In the genomic region with DNA sequence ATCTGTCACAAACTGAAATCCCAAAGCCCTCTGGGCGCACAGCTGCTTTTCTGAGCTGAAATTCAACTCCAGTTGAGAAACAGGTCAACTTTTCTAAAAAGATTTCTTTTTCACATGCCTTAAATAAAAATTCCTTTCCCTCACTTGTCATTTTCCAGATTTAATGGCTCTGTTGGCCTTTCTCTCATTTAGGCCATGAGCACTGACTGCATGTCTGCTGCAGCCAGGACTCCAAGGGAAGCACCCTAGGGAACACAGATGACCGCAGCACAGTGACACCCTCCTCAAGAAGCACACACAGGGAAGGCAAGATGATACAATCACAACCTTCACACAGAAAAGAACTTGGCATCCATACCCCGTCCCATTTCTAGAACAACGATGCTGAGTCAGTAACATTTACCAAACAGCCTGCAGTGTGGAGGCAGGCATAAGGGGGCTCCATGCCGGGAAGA, we compare ENCODE assay signal across 13 cellular contexts. TPM values are rescaled to one million over a fixed set of nuclear protein-coding genes. Genes with fewer than 3 reads are reported as not detected.
DNase-seq lines count a peak whose midpoint lies in the region; ATAC-seq and TF ChIP-seq lines count a peak whose summit lies in the region.
"Had no signal": no experiment of that assay in that cellular context is flagged by ENCODE, and none has a peak within 500 bp of the region (broad histone marks: within the 10 kb centered on the region; RNA-seq: fewer than 3 reads in every experiment).

No MANE protein-coding gene starts in this region.

- H3K4me3 Mint-ChIP-seq in progenitor cell of endocrine pancreas (ENCODE audit: low read depth) (no peak overlapping the region), natural killer cell (no peak overlapping the region)
- H3K4me3 Mint-ChIP-seq: activated naive CD8-positive, alpha-beta T cell treated with anti-CD3 and anti-CD28 coated beads for 36 hours; CD4-positive, CD25-positive, alpha-beta regulatory T cell; naive B cell had no signal

- peak overlapping the region; percentile 83 to 87 for H3K27ac ChIP-seq in ascending aorta

- H3K27me3 Mint-ChIP-seq in progenitor cell of endocrine pancreas (no peaks in the 10 kb centered on the region), natural killer cell (ENCODE audit: low read depth in 2 of 2) (peaks cover 5 to 48% of the 10 kb centered on the region in 2 donors)
- H3K27me3 Mint-ChIP-seq: CD4-positive, CD25-positive, alpha-beta regulatory T cell had no signal

- intact Hi-C loops in ascending aorta (cut with DNase I) (loop anchor here (2.0 kb wide), 1 partner anchor 29 kb away; no protein-coding TSS in a partner anchor), natural killer cell (cut with micrococcal nuclease) (no loop called here)

- no peak for TF ChIP-seq CTCF in BE2C (IDR thresholded peaks at IDR 0.05; ENCODE audit: low read depth, low read length)
- no peak for TF ChIP-seq CTCF in ascending aorta (IDR thresholded peaks at IDR 0.05)
- no peak for TF ChIP-seq CTCF in progenitor cell of endocrine pancreas (IDR thresholded peaks at IDR 0.05; ENCODE audit: unreplicated experiment)
- no peak for TF ChIP-seq CTCF in natural killer cell (IDR thresholded peaks at IDR 0.05)
- no peak for TF ChIP-seq CTCF in GM20000 (IDR thresholded peaks at IDR 0.05; ENCODE audit: extremely low read depth, missing control alignments)

- H3K27ac Mint-ChIP-seq in progenitor cell of endocrine pancreas (peak overlapping the region; percentile 85), natural killer cell (no peak overlapping the region)
- H3K27ac Mint-ChIP-seq: activated naive CD8-positive, alpha-beta T cell treated with anti-CD3 and anti-CD28 coated beads for 36 hours; naive B cell had no signal

- DNase-seq in BE2C (no peak), ascending aorta (ENCODE audit: low spot score in 2 of 2) (peak in 1 of 2 donors; percentile 77), foreskin melanocyte (peak; percentile 31), progenitor cell of endocrine pancreas (ENCODE audit: low spot score, unreplicated experiment) (no peak), natural killer cell (no peak), DMS79 (lab: John Stamatoyannopoulos, UW) (no peak), midbrain (lab: John Stamatoyannopoulos, UW) (no peak), GM20000 (ENCODE audit: low spot score) (no peak)
- DNase-seq: activated CD4-positive, alpha-beta T cell treated with anti-CD3 and anti-CD28 coated beads for 1 hour; activated naive CD8-positive, alpha-beta T cell treated with anti-CD3 and anti-CD28 coated beads for 36 hours; CD4-positive, CD25-positive, alpha-beta regulatory T cell; naive B cell; NCI-H1105 had no signal

- H3K4me1 Mint-ChIP-seq in progenitor cell of endocrine pancreas (ENCODE audit: low read depth) (peaks cover 24% of the 10 kb centered on the region), natural killer cell (peaks cover 21 to 29% of the 10 kb centered on the region in 2 donors)
- H3K4me1 Mint-ChIP-seq: naive B cell had no signal

- ATAC-seq in natural killer cell: no peak

- H3K36me3 Mint-ChIP-seq in progenitor cell of endocrine pancreas (ENCODE audit: insufficient read depth) (no peaks in the 10 kb centered on the region), natural killer cell (no peaks in the 10 kb centered on the region)
- H3K36me3 Mint-ChIP-seq: activated naive CD8-positive, alpha-beta T cell treated with anti-CD3 and anti-CD28 coated beads for 36 hours; CD4-positive, CD25-positive, alpha-beta regulatory T cell; naive B cell had no signal

- no peaks in the 10 kb centered on the region for H3K9me3 ChIP-seq in BE2C
- no peaks in the 10 kb centered on the region for H3K9me3 ChIP-seq in ascending aorta

- H3K4me1 ChIP-seq in BE2C (peaks cover 88% of the 10 kb centered on the region), ascending aorta (peaks cover 31 to 76% of the 10 kb centered on the region in 2 donors)

- peaks cover 3% of the 10 kb centered on the region; the same call in 1 of the 2 replicates for H3K36me3 ChIP-seq in BE2C
- no peaks in the 10 kb centered on the region for H3K36me3 ChIP-seq in ascending aorta

- H3K4me3 ChIP-seq in BE2C (ENCODE audit: low read depth, low read length) (peak overlapping the region; percentile 26), ascending aorta (peak overlapping the region; percentile 28 to 50)

- H3K27me3 ChIP-seq in BE2C: no peaks in the 10 kb centered on the region
- no peaks in the 10 kb centered on the region for H3K27me3 ChIP-seq in ascending aorta

- H3K9me3 Mint-ChIP-seq in progenitor cell of endocrine pancreas (ENCODE audit: low read depth): no peaks in the 10 kb centered on the region
- H3K9me3 Mint-ChIP-seq in natural killer cell: no peaks in the 10 kb centered on the region
- H3K9me3 Mint-ChIP-seq: activated naive CD8-positive, alpha-beta T cell treated with anti-CD3 and anti-CD28 coated beads for 36 hours; CD4-positive, CD25-positive, alpha-beta regulatory T cell; naive B cell had no signal

RNA-seq across cellular contexts. Expression of gene AFAP1, which starts 34.2 kb away (rescaled TPM):
- polyA plus RNA-seq in BE2C (2012; ENCODE audit: insufficient read depth, insufficient read length, low read depth): 34.8 TPM
- total RNA-seq in ascending aorta (84.9 TPM), progenitor cell of endocrine pancreas (31.9 and 32.9 TPM in 2 replicates), natural killer cell (10 to 100 TPM in 1 of 3 donors, 1 to 10 TPM in 2; 4.9 to 12.5 (median 9.5) TPM)
